ENCODE assay signal across 1 cellular context in the genomic region with DNA sequence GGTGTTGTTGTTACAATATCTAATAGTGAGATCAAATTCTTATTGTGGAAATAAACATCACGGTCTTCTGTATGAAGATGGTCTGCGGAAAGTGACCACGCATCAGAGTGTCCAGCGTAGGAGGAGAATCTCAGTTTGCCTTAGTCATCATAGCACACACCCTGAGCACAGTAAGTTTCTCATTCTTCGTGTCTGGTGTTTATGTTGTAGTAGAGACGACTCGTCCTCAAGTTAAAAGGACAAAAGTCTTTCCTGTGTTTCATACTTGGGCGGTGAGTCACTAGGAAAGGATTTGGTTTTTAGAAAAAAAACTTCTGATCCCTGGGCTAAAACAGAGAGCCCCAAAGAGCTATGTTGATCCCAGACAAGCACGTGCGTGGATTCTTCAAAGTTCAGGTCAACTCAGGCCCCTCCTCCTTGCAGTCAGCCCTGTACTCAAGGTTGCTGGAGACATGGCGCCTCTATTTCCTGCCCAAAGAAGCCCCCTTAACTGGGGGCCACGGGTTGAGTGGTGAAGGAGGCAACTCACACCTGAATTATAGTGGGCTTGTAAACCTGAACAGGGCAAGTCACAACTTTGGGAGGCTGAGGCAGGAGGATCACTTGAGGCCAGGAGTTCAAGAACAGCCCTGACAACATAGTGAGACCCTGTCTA.
A peak's percentile ranks its signal among the peaks of the same experiment; 100 is the strongest.
TF ChIP-seq lines count a peak whose summit lies in the region.

No MANE protein-coding gene starts in this region.

TF ChIP-seq in HepG2, 621 proteins besides CTCF, POLR2A, EP300 and RAD21 (continued from another document and continues in another):
- TF ChIP-seq, protein P1, sequence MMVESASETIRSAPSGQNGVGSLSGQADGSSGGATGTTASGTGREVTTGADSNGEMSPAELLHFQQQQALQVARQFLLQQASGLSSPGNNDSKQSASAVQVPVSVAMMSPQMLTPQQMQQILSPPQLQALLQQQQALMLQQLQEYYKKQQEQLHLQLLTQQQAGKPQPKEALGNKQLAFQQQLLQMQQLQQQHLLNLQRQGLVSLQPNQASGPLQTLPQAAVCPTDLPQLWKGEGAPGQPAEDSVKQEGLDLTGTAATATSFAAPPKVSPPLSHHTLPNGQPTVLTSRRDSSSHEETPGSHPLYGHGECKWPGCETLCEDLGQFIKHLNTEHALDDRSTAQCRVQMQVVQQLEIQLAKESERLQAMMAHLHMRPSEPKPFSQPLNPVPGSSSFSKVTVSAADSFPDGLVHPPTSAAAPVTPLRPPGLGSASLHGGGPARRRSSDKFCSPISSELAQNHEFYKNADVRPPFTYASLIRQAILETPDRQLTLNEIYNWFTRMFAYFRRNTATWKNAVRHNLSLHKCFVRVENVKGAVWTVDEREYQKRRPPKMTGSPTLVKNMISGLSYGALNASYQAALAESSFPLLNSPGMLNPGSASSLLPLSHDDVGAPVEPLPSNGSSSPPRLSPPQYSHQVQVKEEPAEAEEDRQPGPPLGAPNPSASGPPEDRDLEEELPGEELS (CRISPR knock-in tag; IDR thresholded peaks at IDR 0.05): peak; percentile 92
- TF ChIP-seq, protein P2, sequence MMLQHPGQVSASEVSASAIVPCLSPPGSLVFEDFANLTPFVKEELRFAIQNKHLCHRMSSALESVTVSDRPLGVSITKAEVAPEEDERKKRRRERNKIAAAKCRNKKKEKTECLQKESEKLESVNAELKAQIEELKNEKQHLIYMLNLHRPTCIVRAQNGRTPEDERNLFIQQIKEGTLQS (CRISPR knock-in tag; IDR thresholded peaks at IDR 0.05): peak; percentile 98
- TF ChIP-seq MAFG (CRISPR knock-in tag; IDR thresholded peaks at IDR 0.05) (peak; percentile 70), NFE2 (CRISPR knock-in tag; IDR thresholded peaks at IDR 0.05) (peak; percentile 87), ZC3H4 (CRISPR knock-in tag; IDR thresholded peaks at IDR 0.05; ENCODE audit: borderline replicate concordance) (0 out of 2 replicates have a peak, but pooled peaks have one; percentile 23), PTBP1 (IDR thresholded peaks at IDR 0.05; ENCODE audit: low read depth, low read length, poor library complexity, severe bottlenecking) (peak; percentile 23), SAP130 (CRISPR knock-in tag; IDR thresholded peaks at IDR 0.05; ENCODE audit: low read depth) (peak; percentile 93), HIVEP1 (CRISPR knock-in tag; IDR thresholded peaks at IDR 0.05) (0 out of 2 replicates have a peak, but pooled peaks have one; percentile 50), NPAS2 (CRISPR knock-in tag; IDR thresholded peaks at IDR 0.05; ENCODE audit: borderline replicate concordance) (no peak), BRD4 (CRISPR knock-in tag; IDR thresholded peaks at IDR 0.05) (0 out of 2 replicates have a peak, but pooled peaks have one; percentile 16), THYN1 (CRISPR knock-in tag; IDR thresholded peaks at IDR 0.05; ENCODE audit: borderline replicate concordance, low read depth) (0 out of 2 replicates have a peak, but pooled peaks have one; percentile 44), MBD4 (IDR thresholded peaks at IDR 0.05; ENCODE audit: borderline replicate concordance, low read length) (no peak), ZNF274 (CRISPR knock-in tag; IDR thresholded peaks at IDR 0.05) (peak; percentile 50), MYC (CRISPR knock-in tag; IDR thresholded peaks at IDR 0.05; ENCODE audit: borderline replicate concordance) (peak; percentile 83), ZNF33B (CRISPR knock-in tag; IDR thresholded peaks at IDR 0.05) (peak; percentile 25; the same call in 1 of the 2 replicates), PPARG (CRISPR knock-in tag; conservative IDR thresholded peaks at IDR 0.05) (peak; percentile 74), RNF2 (conservative IDR thresholded peaks at IDR 0.05; ENCODE audit: low read depth) (0 out of 2 replicates have a peak, but pooled peaks have one; percentile 18), NCOR1 (IDR thresholded peaks at IDR 0.05; ENCODE audit: borderline replicate concordance, low read length) (peak; percentile 80), ISL2 (CRISPR knock-in tag; IDR thresholded peaks at IDR 0.05) (peak; percentile 71; the same call in 1 of the 2 replicates), SMAD1 (CRISPR knock-in tag; IDR thresholded peaks at IDR 0.05; ENCODE audit: borderline replicate concordance, low read depth) (no peak), MED8 (CRISPR knock-in tag; IDR thresholded peaks at IDR 0.05; ENCODE audit: insufficient replicate concordance) (peak; percentile 69), ZNF296 (CRISPR knock-in tag; conservative IDR thresholded peaks at IDR 0.05) (peak; percentile 81), ZNF510 (CRISPR knock-in tag; IDR thresholded peaks at IDR 0.05; ENCODE audit: low read depth) (no peak), RBM22 (optimal IDR thresholded peaks at IDR 0.05; ENCODE audit: low read length) (no peak), NR2F6 (IDR thresholded peaks at IDR 0.05) (peak; percentile 88), NR2F6 (CRISPR knock-in tag; IDR thresholded peaks at IDR 0.05) (peak; percentile 88), ZNF598 (CRISPR knock-in tag; IDR thresholded peaks at IDR 0.05; ENCODE audit: borderline replicate concordance) (0 out of 2 replicates have a peak, but pooled peaks have one; percentile 30)
- TF ChIP-seq, protein P3, sequence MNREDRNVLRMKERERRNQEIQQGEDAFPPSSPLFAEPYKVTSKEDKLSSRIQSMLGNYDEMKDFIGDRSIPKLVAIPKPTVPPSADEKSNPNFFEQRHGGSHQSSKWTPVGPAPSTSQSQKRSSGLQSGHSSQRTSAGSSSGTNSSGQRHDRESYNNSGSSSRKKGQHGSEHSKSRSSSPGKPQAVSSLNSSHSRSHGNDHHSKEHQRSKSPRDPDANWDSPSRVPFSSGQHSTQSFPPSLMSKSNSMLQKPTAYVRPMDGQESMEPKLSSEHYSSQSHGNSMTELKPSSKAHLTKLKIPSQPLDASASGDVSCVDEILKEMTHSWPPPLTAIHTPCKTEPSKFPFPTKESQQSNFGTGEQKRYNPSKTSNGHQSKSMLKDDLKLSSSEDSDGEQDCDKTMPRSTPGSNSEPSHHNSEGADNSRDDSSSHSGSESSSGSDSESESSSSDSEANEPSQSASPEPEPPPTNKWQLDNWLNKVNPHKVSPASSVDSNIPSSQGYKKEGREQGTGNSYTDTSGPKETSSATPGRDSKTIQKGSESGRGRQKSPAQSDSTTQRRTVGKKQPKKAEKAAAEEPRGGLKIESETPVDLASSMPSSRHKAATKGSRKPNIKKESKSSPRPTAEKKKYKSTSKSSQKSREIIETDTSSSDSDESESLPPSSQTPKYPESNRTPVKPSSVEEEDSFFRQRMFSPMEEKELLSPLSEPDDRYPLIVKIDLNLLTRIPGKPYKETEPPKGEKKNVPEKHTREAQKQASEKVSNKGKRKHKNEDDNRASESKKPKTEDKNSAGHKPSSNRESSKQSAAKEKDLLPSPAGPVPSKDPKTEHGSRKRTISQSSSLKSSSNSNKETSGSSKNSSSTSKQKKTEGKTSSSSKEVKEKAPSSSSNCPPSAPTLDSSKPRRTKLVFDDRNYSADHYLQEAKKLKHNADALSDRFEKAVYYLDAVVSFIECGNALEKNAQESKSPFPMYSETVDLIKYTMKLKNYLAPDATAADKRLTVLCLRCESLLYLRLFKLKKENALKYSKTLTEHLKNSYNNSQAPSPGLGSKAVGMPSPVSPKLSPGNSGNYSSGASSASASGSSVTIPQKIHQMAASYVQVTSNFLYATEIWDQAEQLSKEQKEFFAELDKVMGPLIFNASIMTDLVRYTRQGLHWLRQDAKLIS (CRISPR knock-in tag; IDR thresholded peaks at IDR 0.05): peak; percentile 69; the same call in 1 of the 2 replicates
- TF ChIP-seq, protein P4, sequence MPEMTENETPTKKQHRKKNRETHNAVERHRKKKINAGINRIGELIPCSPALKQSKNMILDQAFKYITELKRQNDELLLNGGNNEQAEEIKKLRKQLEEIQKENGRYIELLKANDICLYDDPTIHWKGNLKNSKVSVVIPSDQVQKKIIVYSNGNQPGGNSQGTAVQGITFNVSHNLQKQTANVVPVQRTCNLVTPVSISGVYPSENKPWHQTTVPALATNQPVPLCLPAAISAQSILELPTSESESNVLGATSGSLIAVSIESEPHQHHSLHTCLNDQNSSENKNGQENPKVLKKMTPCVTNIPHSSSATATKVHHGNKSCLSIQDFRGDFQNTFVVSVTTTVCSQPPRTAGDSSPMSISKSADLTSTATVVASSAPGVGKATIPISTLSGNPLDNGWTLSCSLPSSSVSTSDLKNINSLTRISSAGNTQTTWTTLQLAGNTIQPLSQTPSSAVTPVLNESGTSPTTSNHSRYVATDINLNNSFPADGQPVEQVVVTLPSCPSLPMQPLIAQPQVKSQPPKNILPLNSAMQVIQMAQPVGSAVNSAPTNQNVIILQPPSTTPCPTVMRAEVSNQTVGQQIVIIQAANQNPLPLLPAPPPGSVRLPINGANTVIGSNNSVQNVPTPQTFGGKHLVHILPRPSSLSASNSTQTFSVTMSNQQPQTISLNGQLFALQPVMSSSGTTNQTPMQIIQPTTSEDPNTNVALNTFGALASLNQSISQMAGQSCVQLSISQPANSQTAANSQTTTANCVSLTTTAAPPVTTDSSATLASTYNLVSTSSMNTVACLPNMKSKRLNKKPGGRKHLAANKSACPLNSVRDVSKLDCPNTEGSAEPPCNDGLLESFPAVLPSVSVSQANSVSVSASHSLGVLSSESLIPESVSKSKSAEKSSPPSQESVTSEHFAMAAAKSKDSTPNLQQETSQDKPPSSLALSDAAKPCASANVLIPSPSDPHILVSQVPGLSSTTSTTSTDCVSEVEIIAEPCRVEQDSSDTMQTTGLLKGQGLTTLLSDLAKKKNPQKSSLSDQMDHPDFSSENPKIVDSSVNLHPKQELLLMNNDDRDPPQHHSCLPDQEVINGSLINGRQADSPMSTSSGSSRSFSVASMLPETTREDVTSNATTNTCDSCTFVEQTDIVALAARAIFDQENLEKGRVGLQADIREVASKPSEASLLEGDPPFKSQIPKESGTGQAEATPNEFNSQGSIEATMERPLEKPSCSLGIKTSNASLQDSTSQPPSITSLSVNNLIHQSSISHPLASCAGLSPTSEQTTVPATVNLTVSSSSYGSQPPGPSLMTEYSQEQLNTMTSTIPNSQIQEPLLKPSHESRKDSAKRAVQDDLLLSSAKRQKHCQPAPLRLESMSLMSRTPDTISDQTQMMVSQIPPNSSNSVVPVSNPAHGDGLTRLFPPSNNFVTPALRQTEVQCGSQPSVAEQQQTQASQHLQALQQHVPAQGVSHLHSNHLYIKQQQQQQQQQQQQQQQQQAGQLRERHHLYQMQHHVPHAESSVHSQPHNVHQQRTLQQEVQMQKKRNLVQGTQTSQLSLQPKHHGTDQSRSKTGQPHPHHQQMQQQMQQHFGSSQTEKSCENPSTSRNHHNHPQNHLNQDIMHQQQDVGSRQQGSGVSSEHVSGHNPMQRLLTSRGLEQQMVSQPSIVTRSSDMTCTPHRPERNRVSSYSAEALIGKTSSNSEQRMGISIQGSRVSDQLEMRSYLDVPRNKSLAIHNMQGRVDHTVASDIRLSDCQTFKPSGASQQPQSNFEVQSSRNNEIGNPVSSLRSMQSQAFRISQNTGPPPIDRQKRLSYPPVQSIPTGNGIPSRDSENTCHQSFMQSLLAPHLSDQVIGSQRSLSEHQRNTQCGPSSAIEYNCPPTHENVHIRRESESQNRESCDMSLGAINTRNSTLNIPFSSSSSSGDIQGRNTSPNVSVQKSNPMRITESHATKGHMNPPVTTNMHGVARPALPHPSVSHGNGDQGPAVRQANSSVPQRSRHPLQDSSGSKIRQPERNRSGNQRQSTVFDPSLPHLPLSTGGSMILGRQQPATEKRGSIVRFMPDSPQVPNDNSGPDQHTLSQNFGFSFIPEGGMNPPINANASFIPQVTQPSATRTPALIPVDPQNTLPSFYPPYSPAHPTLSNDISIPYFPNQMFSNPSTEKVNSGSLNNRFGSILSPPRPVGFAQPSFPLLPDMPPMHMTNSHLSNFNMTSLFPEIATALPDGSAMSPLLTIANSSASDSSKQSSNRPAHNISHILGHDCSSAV (CRISPR knock-in tag; IDR thresholded peaks at IDR 0.05; ENCODE audit: borderline replicate concordance): 0 out of 2 replicates have a peak, but pooled peaks have one; percentile 48
- TF ChIP-seq, protein P5, sequence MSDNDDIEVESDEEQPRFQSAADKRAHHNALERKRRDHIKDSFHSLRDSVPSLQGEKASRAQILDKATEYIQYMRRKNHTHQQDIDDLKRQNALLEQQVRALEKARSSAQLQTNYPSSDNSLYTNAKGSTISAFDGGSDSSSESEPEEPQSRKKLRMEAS (IDR thresholded peaks at IDR 0.05): peak; percentile 82
- TF ChIP-seq, protein P6, sequence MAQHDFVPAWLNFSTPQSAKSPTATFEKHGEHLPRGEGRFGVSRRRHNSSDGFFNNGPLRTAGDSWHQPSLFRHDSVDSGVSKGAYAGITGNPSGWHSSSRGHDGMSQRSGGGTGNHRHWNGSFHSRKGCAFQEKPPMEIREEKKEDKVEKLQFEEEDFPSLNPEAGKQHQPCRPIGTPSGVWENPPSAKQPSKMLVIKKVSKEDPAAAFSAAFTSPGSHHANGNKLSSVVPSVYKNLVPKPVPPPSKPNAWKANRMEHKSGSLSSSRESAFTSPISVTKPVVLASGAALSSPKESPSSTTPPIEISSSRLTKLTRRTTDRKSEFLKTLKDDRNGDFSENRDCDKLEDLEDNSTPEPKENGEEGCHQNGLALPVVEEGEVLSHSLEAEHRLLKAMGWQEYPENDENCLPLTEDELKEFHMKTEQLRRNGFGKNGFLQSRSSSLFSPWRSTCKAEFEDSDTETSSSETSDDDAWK (CRISPR knock-in tag; IDR thresholded peaks at IDR 0.05): no peak
- TF ChIP-seq, protein P7, sequence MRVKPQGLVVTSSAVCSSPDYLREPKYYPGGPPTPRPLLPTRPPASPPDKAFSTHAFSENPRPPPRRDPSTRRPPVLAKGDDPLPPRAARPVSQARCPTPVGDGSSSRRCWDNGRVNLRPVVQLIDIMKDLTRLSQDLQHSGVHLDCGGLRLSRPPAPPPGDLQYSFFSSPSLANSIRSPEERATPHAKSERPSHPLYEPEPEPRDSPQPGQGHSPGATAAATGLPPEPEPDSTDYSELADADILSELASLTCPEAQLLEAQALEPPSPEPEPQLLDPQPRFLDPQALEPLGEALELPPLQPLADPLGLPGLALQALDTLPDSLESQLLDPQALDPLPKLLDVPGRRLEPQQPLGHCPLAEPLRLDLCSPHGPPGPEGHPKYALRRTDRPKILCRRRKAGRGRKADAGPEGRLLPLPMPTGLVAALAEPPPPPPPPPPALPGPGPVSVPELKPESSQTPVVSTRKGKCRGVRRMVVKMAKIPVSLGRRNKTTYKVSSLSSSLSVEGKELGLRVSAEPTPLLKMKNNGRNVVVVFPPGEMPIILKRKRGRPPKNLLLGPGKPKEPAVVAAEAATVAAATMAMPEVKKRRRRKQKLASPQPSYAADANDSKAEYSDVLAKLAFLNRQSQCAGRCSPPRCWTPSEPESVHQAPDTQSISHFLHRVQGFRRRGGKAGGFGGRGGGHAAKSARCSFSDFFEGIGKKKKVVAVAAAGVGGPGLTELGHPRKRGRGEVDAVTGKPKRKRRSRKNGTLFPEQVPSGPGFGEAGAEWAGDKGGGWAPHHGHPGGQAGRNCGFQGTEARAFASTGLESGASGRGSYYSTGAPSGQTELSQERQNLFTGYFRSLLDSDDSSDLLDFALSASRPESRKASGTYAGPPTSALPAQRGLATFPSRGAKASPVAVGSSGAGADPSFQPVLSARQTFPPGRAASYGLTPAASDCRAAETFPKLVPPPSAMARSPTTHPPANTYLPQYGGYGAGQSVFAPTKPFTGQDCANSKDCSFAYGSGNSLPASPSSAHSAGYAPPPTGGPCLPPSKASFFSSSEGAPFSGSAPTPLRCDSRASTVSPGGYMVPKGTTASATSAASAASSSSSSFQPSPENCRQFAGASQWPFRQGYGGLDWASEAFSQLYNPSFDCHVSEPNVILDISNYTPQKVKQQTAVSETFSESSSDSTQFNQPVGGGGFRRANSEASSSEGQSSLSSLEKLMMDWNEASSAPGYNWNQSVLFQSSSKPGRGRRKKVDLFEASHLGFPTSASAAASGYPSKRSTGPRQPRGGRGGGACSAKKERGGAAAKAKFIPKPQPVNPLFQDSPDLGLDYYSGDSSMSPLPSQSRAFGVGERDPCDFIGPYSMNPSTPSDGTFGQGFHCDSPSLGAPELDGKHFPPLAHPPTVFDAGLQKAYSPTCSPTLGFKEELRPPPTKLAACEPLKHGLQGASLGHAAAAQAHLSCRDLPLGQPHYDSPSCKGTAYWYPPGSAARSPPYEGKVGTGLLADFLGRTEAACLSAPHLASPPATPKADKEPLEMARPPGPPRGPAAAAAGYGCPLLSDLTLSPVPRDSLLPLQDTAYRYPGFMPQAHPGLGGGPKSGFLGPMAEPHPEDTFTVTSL (CRISPR knock-in tag; IDR thresholded peaks at IDR 0.05; ENCODE audit: borderline replicate concordance): peak; percentile 87; the same call in 1 of the 2 replicates
